In genomic region chr3:157618075-157618760, GRCh38 we compare ENCODE assay signal across 8 cellular contexts.
DNase-seq lines count a peak whose midpoint lies in the region; ATAC-seq, FAIRE-seq and TF ChIP-seq lines count a peak whose summit lies in the region.

No MANE protein-coding gene starts in this region.

- no peak overlapping the region for H2AFZ ChIP-seq in K562 (ENCODE audit: low read depth, low read length)

- H3K27me3 ChIP-seq in K562 (ENCODE audit: control insufficient read depth in 2 of 2, insufficient read depth in 2 of 2, low read length in 2 of 2): peaks cover 0 to 6% of the 10 kb centered on the region in 2 experiments; a peak in 3 of 5 replicates

- H3K9ac ChIP-seq in K562 (ENCODE audit: insufficient read depth in 1 of 2, low read depth in 2 of 2, low read length in 2 of 2): no peak overlapping the region

- no TSS peak for BruUV-seq in K562 (replicated peaks; lab: Mats Ljungman, UMichigan)

- peak; percentile 79 for DNase-seq in EL
- DNase-seq in NCI-H69 (lab: John Stamatoyannopoulos, UW): peak; percentile 58
- DNase-seq in K562 (ENCODE audit: extremely low read depth in 1 of 4, low spot score in 3 of 4): peak; percentile 57 to 70 (median 66)
- peak; percentile 78 for DNase-seq in inferior parietal cortex (ENCODE audit: extremely low spot score)
- no peak for DNase-seq in stimulated activated naive CD8-positive, alpha-beta T cell treated with anti-CD3 and anti-CD28 coated beads, Interleukin-15, Interleukin-2, amounts not matched to agents 100 U/mL and 50 U/mL, for 24 hours
- DNase-seq in stimulated activated CD4-positive, alpha-beta T cell treated with anti-CD3 and anti-CD28 coated beads, Interleukin-4, amount 100 ng/mL, for 1 hour: no peak

- H3K36me3 ChIP-seq in K562 (ENCODE audit: control insufficient read depth, insufficient read depth, low read length): no peaks in the 10 kb centered on the region

- no peak for TF ChIP-seq POLR2A in K562 (conservative IDR thresholded peaks at IDR 0.05)

- no peak overlapping the region for H3K27ac ChIP-seq in K562 (ENCODE audit: extremely low read depth, low read depth, low read length)

- H3K4me2 ChIP-seq in K562 (ENCODE audit: insufficient read depth, low read length): no peak overlapping the region

- H3K9me3 ChIP-seq in K562 (replicated peaks; ENCODE audit: control insufficient read depth, insufficient read depth, low read depth, low read length): no peaks in the 10 kb centered on the region

- CTCF ChIA-PET in K562 (lab: Yijun Ruan, JAX; ENCODE audit: low intra/inter-chr PET ratio): interaction anchor here (0.5 to 1.5 kb wide), 9 partner anchors 49 to 1182 kb away, joined by 3 to 7 read pairs (median 4); partner anchors contain the start of gene GFM1

- POLR2A ChIA-PET in K562 (lab: Yijun Ruan, JAX): interaction anchor here (1.0 kb wide), 1 partner anchor 11 kb away, joined by 4 read pairs; no protein-coding TSS in a partner anchor

- peak; percentile 94 for FAIRE-seq in K562 (lab: Jason Lieb, UNC)

- H3K4me3 ChIP-seq in K562: no peak overlapping the region

- in situ Hi-C loops in K562 (cut with MboI): loop anchor here (25.0 kb wide), 1 partner anchor 1169 kb away; no protein-coding TSS in a partner anchor

- TF ChIP-seq RAD21 in K562 (CRISPR knock-in tag; conservative IDR thresholded peaks at IDR 0.05 in 1 of 2, IDR thresholded peaks at IDR 0.05 in 1 of 2): peak; percentile 59 to 71

- WGBS in K562 (ENCODE audit: insufficient coverage, low coverage, missing lambda C conversion rate): 6% methylated on average over 6 of the region's 6 CpGs

- peak; percentile 29 to 74 (median 60); a peak in 5 of 6 replicates for TF ChIP-seq CTCF in K562 (IDR thresholded peaks at IDR 0.05 in 2 of 3, conservative IDR thresholded peaks at IDR 0.05 in 1 of 3; ENCODE audit: insufficient read depth in 2 of 3, low read depth in 1 of 3, low read length in 3 of 3)

- H3K79me2 ChIP-seq in K562 (ENCODE audit: control insufficient read depth, insufficient read depth, low read length): no peaks in the 10 kb centered on the region

- intact Hi-C loops in K562 (cut with micrococcal nuclease): loop anchor here (1.0 to 5.0 kb wide), 5 partner anchors 244 to 1174 kb away; no protein-coding TSS in a partner anchor

- no peak for TF ChIP-seq EP300 in K562 (IDR thresholded peaks at IDR 0.05; ENCODE audit: low read length)

- no peaks in the 10 kb centered on the region for H4K20me1 ChIP-seq in K562 (replicated peaks; ENCODE audit: control insufficient read depth, insufficient read depth, low read length)

- no peaks in the 10 kb centered on the region for H3K9me1 ChIP-seq in K562 (ENCODE audit: control insufficient read depth, insufficient read depth, low read length)

- ATAC-seq in GM21360 (IDR thresholded peaks at IDR 0.05; ENCODE audit: unreplicated experiment) (peak; percentile 76), HG03558 (IDR thresholded peaks at IDR 0.05; ENCODE audit: extremely low read depth, unreplicated experiment) (peak; percentile 77), K562 (peak; percentile 78)
- ATAC-seq in stimulated activated naive CD8-positive, alpha-beta T cell treated with anti-CD3 and anti-CD28 coated beads, Interleukin-15, Interleukin-2, amounts not matched to agents 100 U/mL and 50 U/mL, for 24 hours: peak; percentile 83

- no peaks in the 10 kb centered on the region for H3K4me1 ChIP-seq in K562 (replicated peaks in 1 of 2; ENCODE audit: control insufficient read depth in 2 of 2, insufficient read depth in 2 of 2, low read length in 2 of 2)

TF ChIP-seq in K562, 482 proteins besides CTCF, POLR2A, EP300 and RAD21 (continues in another document):
- TF ChIP-seq ATF2 (CRISPR knock-in tag; IDR thresholded peaks at IDR 0.05): 0 out of 2 replicates have a peak, but pooled peaks have one; percentile 30
- TF ChIP-seq THRAP3 (IDR thresholded peaks at IDR 0.05; ENCODE audit: borderline replicate concordance): no peak
- TF ChIP-seq ZNF639 (CRISPR knock-in tag; conservative IDR thresholded peaks at IDR 0.05 in 1 of 2, IDR thresholded peaks at IDR 0.05 in 1 of 2): no peak
- peak; percentile 82 for TF ChIP-seq ATF3 (IDR thresholded peaks at IDR 0.05)
- TF ChIP-seq ATF3 (CRISPR knock-in tag; conservative IDR thresholded peaks at IDR 0.05): 0 out of 2 replicates have a peak, but pooled peaks have one; percentile 16
- no peak for TF ChIP-seq ZFP36 (IDR thresholded peaks at IDR 0.05; ENCODE audit: low read depth, low read length, partially characterized antibody)
- peak; percentile 93 for TF ChIP-seq MEIS2 (IDR thresholded peaks at IDR 0.05; ENCODE audit: partially characterized antibody)
- 0 out of 2 replicates have a peak, but pooled peaks have one; percentile 14 for TF ChIP-seq DEAF1 (CRISPR knock-in tag; IDR thresholded peaks at IDR 0.05)
- peak; percentile 35; the same call in 1 of the 2 replicates for TF ChIP-seq GABPA (tag; conservative IDR thresholded peaks at IDR 0.05; ENCODE audit: low read depth)
- peak; percentile 51; the same call in 1 of the 2 replicates for TF ChIP-seq ARID3A (IDR thresholded peaks at IDR 0.05; ENCODE audit: borderline replicate concordance, low read depth, low read length)
- no peak for TF ChIP-seq ARID2 (IDR thresholded peaks at IDR 0.05)
- TF ChIP-seq PHF20 (IDR thresholded peaks at IDR 0.05; ENCODE audit: partially characterized antibody): no peak
- TF ChIP-seq ZBTB1 (CRISPR knock-in tag; IDR thresholded peaks at IDR 0.05; ENCODE audit: borderline replicate concordance, low read depth): no peak
- TF ChIP-seq KDM2B (CRISPR knock-in tag; IDR thresholded peaks at IDR 0.05): no peak
- no peak for TF ChIP-seq ZNF589 (CRISPR knock-in tag; IDR thresholded peaks at IDR 0.05; ENCODE audit: low read depth)
- TF ChIP-seq USF1 (CRISPR knock-in tag; IDR thresholded peaks at IDR 0.05): no peak
- no peak for TF ChIP-seq MTA1 (IDR thresholded peaks at IDR 0.05; ENCODE audit: borderline replicate concordance)
- no peak for TF ChIP-seq ZNF324 (CRISPR knock-in tag; IDR thresholded peaks at IDR 0.05)

Comparison
In these comparisons a context has a peak if more than half of its experiments do, and no peak if none do; other contexts are left out.
1. DNase-seq: peak in EL (single experiment), NCI-H69 (single experiment), K562 (4 of 4) and inferior parietal cortex (single experiment); none in stimulated activated naive CD8-positive, alpha-beta T cell treated with anti-CD3 and anti-CD28 coated beads, Interleukin-15, Interleukin-2, amounts not matched to agents 100 U/mL and 50 U/mL, for 24 hours (single experiment) and stimulated activated CD4-positive, alpha-beta T cell treated with anti-CD3 and anti-CD28 coated beads, Interleukin-4, amount 100 ng/mL, for 1 hour (single experiment).
2. Peak in every context shown above with its lines, with median percentiles within 50 percentile points of each other: ATAC-seq.